8 cellular contexts compared by ENCODE assay signal in genomic region chr7:3154881-3155494, GRCh38.
DNase-seq lines count a peak whose midpoint lies in the region; ATAC-seq, FAIRE-seq and TF ChIP-seq lines count a peak whose summit lies in the region.

No MANE protein-coding gene starts in this region.

- no peaks in the 10 kb centered on the region for H3K9me3 Mint-ChIP-seq in HFFc6
- H3K9me3 Mint-ChIP-seq in immature natural killer cell = no peaks in the 10 kb centered on the region

- H3K36me3 Mint-ChIP-seq in HFFc6 (ENCODE audit: low read depth) (no peaks in the 10 kb centered on the region), immature natural killer cell (no peaks in the 10 kb centered on the region)

- peak; percentile 81 for FAIRE-seq in G401.6 (lab: Jason Lieb, UNC)

- H3K27me3 Mint-ChIP-seq in HFFc6 (ENCODE audit: insufficient read depth) = no peaks in the 10 kb centered on the region; the same call in none of the 2 replicates
- peaks cover 0 to 3% (median 1%) of the 10 kb centered on the region in 3 donors for H3K27me3 Mint-ChIP-seq in immature natural killer cell (ENCODE audit: low read depth in 3 of 3)

- DNase-seq in HFFc6 = peak; percentile 31
- DNase-seq in SHP77 treated with DMSO at 0.1 percent for 48 hours (lab: John Stamatoyannopoulos, UW) = peak; percentile 42
- DNase-seq in activated naive CD4-positive, alpha-beta T cell treated with anti-CD3 and anti-CD28 coated beads, Interleukin-2, amount 50 U/mL, for 16 hours = peak; percentile 54
- peak; percentile 68 to 74 (median 70) for DNase-seq in immature natural killer cell
- peak; percentile 40 for DNase-seq in stimulated activated CD8-positive, alpha-beta memory T cell treated with anti-CD3 and anti-CD28 coated beads, Interleukin-12 subunit alpha, Interleukin-12 subunit beta, amount 100 ng/mL, for 1 hour (ENCODE audit: low read depth)
- DNase-seq in NK-92 (lab: John Stamatoyannopoulos, UW; ENCODE audit: unreplicated experiment) = no peak
- DNase-seq in sciatic nerve (ENCODE audit: low spot score) = no peak

- intact Hi-C loops in sciatic nerve (cut with DNase I) = no loop called here

- ATAC-seq in sciatic nerve = no peak

- TF ChIP-seq CTCF in HFFc6 (IDR thresholded peaks at IDR 0.05) = peak; percentile 83

- H3K4me3 Mint-ChIP-seq in HFFc6 (no peak overlapping the region), immature natural killer cell (no peak overlapping the region)

- H3K4me1 Mint-ChIP-seq in HFFc6 (ENCODE audit: low read depth) = no peaks in the 10 kb centered on the region; the same call in 1 of the 2 replicates
- H3K4me1 Mint-ChIP-seq in immature natural killer cell = peaks cover 13 to 21% of the 10 kb centered on the region in 2 donors

- H3K27ac Mint-ChIP-seq in HFFc6 = no peak overlapping the region
- peak overlapping the region in 5 of 6 donors; percentile 35 to 69 (median 51) for H3K27ac Mint-ChIP-seq in immature natural killer cell

Comparison
In these comparisons a context has a peak if more than half of its experiments do, and no peak if none do; other contexts are left out.
1. DNase-seq: peak in HFFc6 (single experiment), SHP77 treated with DMSO at 0.1 percent for 48 hours (single experiment), activated naive CD4-positive, alpha-beta T cell treated with anti-CD3 and anti-CD28 coated beads, Interleukin-2, amount 50 U/mL, for 16 hours (single experiment), immature natural killer cell (3 of 3) and stimulated activated CD8-positive, alpha-beta memory T cell treated with anti-CD3 and anti-CD28 coated beads, Interleukin-12 subunit alpha, Interleukin-12 subunit beta, amount 100 ng/mL, for 1 hour (single experiment); none in NK-92 (single experiment) and sciatic nerve (single experiment).